8 cellular contexts compared by ENCODE assay signal in the genomic region with DNA sequence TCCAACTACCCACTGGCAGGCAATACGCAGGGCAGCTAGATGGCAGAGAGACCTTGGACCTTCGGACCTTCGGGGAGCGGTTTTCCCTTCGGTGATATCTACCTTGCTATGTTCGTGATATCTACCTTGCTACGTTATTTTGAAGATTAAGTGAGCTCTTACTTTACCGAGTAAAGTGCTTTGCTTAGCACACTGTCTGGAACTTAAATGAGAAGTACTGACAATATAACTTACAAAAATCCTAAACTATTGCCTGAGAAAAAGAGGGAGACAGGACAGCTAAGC. TPM values are rescaled to one million over a fixed set of nuclear protein-coding genes. Genes with fewer than 3 reads are reported as not detected.
DNase-seq lines count a peak whose midpoint lies in the region; ATAC-seq and TF ChIP-seq lines count a peak whose summit lies in the region.

No MANE protein-coding gene starts in this region.

- H3K4me1 ChIP-seq in mucosa of stomach (ENCODE audit: control insufficient read depth, insufficient read depth, low read length), result peaks cover 23% of the 10 kb centered on the region

- peak overlapping the region; percentile 100 for H3K27ac Mint-ChIP-seq in MCF 10A (ENCODE audit: low read depth, unreplicated experiment)

- no peaks in the 10 kb centered on the region for H3K9me3 ChIP-seq in mucosa of stomach (ENCODE audit: control insufficient read depth, low read length)

- peak overlapping the region; percentile 97 for H3K4me3 Mint-ChIP-seq in MCF 10A (ENCODE audit: unreplicated experiment)

- peak overlapping the region; percentile 90 for H3K9ac ChIP-seq in mucosa of stomach (ENCODE audit: low read length)

- H3K9me3 Mint-ChIP-seq in MCF 10A (ENCODE audit: unreplicated experiment), result no peaks in the 10 kb centered on the region

- POLR2A ChIA-PET in MCF 10A (lab: Yijun Ruan, JAX), result interaction anchor here (0.8 to 5.2 kb wide), 29 partner anchors 8 to 156 kb away, joined by 3 to 186 read pairs (median 7); a partner anchor contains a TSS

- H3K36me3 ChIP-seq in mucosa of stomach (ENCODE audit: control insufficient read depth, insufficient read depth, low read length), result no peaks in the 10 kb centered on the region

- no peak for TF ChIP-seq CTCF in GM12865 (IDR thresholded peaks at IDR 0.05; ENCODE audit: insufficient read depth, low read depth, low read length, missing control alignments)
- no peak for TF ChIP-seq CTCF in MCF 10A (IDR thresholded peaks at IDR 0.05; ENCODE audit: unreplicated experiment)

- no peaks in the 10 kb centered on the region for H3K27me3 Mint-ChIP-seq in MCF 10A (ENCODE audit: insufficient read depth, unreplicated experiment)

- no peaks in the 10 kb centered on the region for H3K36me3 Mint-ChIP-seq in MCF 10A (ENCODE audit: insufficient read depth, unreplicated experiment)

- peak overlapping the region; percentile 70 for H3K4me3 ChIP-seq in GM12865 (ENCODE audit: low read depth, low read length)
- H3K4me3 ChIP-seq in mucosa of stomach (ENCODE audit: low read length), result peak overlapping the region; percentile 7

- intact Hi-C loops in MCF 10A (cut with micrococcal nuclease), result loop anchor here (1.0 to 5.0 kb wide), 5 partner anchors 34 to 216 kb away; a partner anchor contains a TSS

- TSS peak; percentile 84 for BruUV-seq in MCF 10A (replicated peaks; lab: Mats Ljungman, UMichigan)

- no peaks in the 10 kb centered on the region for H3K27me3 ChIP-seq in mucosa of stomach (ENCODE audit: control insufficient read depth, insufficient read depth, low read length)

- DNase-seq in GM12865 (ENCODE audit: low read depth) (no peak), MCF 10A (ENCODE audit: unreplicated experiment) (no peak), T1000 (lab: John Stamatoyannopoulos, UW) (no peak), NCI-H1092 (lab: John Stamatoyannopoulos, UW) (no peak)
- DNase-seq in stimulated activated naive CD4-positive, alpha-beta T cell treated with Interleukin-2 at 50 U/mL for 16 hours (lab: John Stamatoyannopoulos, UW), result no peak

- peaks cover 6% of the 10 kb centered on the region for H3K4me1 Mint-ChIP-seq in MCF 10A (ENCODE audit: insufficient read depth, unreplicated experiment)

- CTCF ChIA-PET in MCF 10A (lab: Yijun Ruan, JAX), result interaction anchor here (0.6 to 4.5 kb wide), 19 partner anchors 11 to 614 kb away, joined by 3 to 24 read pairs (median 4); a partner anchor contains a TSS

- ATAC-seq in HG03159 (IDR thresholded peaks at IDR 0.05; ENCODE audit: unreplicated experiment), result peak; percentile 19
- ATAC-seq in HG03097 (IDR thresholded peaks at IDR 0.05; ENCODE audit: low FRiP score, unreplicated experiment), result no peak

RNA-seq across cellular contexts. Expression of a gene that starts 1.0 kb away (rescaled TPM):
- total RNA-seq in MCF 10A (2022), result 5.1 and 5.6 TPM in 2 replicates
